8 cellular contexts compared by ENCODE assay signal in genomic region chr10:97445357-97445721, GRCh38. TPM values are rescaled to one million over a fixed set of nuclear protein-coding genes. Genes with fewer than 3 reads are reported as not detected.
A peak's percentile ranks its signal among the peaks of the same experiment; 100 is the strongest.
DNase-seq lines count a peak whose midpoint lies in the region; ATAC-seq and TF ChIP-seq lines count a peak whose summit lies in the region.

No MANE protein-coding gene starts in this region.

- H3K27ac Mint-ChIP-seq in activated naive CD4-positive, alpha-beta T cell treated with anti-CD3 and anti-CD28 coated beads, Interleukin-2, amount 50 U/mL, for 24 hours: peak overlapping the region; percentile 68
- peak overlapping the region; percentile 74 to 97 (median 95) for H3K27ac Mint-ChIP-seq in brain

- ATAC-seq in HG02870 (IDR thresholded peaks at IDR 0.05; ENCODE audit: unreplicated experiment): no peak

- no peaks in the 10 kb centered on the region for H3K9me3 ChIP-seq in uterus

- H3K36me3 Mint-ChIP-seq in activated naive CD4-positive, alpha-beta T cell treated with anti-CD3 and anti-CD28 coated beads, Interleukin-2, amount 50 U/mL, for 24 hours: peaks cover 10% of the 10 kb centered on the region
- peaks cover 21% of the 10 kb centered on the region for H3K36me3 Mint-ChIP-seq in brain

- H3K4me1 Mint-ChIP-seq in activated naive CD4-positive, alpha-beta T cell treated with anti-CD3 and anti-CD28 coated beads, Interleukin-2, amount 50 U/mL, for 24 hours: peaks cover 57% of the 10 kb centered on the region
- H3K4me1 Mint-ChIP-seq in brain: peaks cover 53% of the 10 kb centered on the region

- intact Hi-C loops in uterus (cut with DNase I; ENCODE audit: low total_unique reads): no loop called here

- TF ChIP-seq CTCF in brain (conservative IDR thresholded peaks at IDR 0.05): no peak
- no peak for TF ChIP-seq CTCF in uterus (IDR thresholded peaks at IDR 0.05)

- DNase-seq in activated naive CD4-positive, alpha-beta T cell (lab: John Stamatoyannopoulos, UW): no peak
- DNase-seq in lung microvascular endothelial cell (ENCODE audit: low read depth in 2 of 2) (peak; percentile 16 to 19), uterus (no peak), A172 (ENCODE audit: low spot score) (no peak)
- no peak for DNase-seq in effector CD4-positive, alpha-beta T cell

- no peaks in the 10 kb centered on the region for H3K27me3 Mint-ChIP-seq in activated naive CD4-positive, alpha-beta T cell treated with anti-CD3 and anti-CD28 coated beads, Interleukin-2, amount 50 U/mL, for 24 hours
- peaks cover 10% of the 10 kb centered on the region for H3K27me3 Mint-ChIP-seq in brain

- H3K27ac ChIP-seq in uterus: peak overlapping the region; percentile 68 to 70

- peak overlapping the region; percentile 65 to 88 for H3K4me3 ChIP-seq in uterus

- no peaks in the 10 kb centered on the region for H3K9me3 Mint-ChIP-seq in activated naive CD4-positive, alpha-beta T cell treated with anti-CD3 and anti-CD28 coated beads, Interleukin-2, amount 50 U/mL, for 24 hours
- H3K9me3 Mint-ChIP-seq in brain: peaks cover 0 to 8% (median 0%) of the 10 kb centered on the region in 5 experiments

- H3K4me3 Mint-ChIP-seq in activated naive CD4-positive, alpha-beta T cell treated with anti-CD3 and anti-CD28 coated beads, Interleukin-2, amount 50 U/mL, for 24 hours: peak overlapping the region; percentile 96
- H3K4me3 Mint-ChIP-seq in brain: peak overlapping the region; percentile 91 to 99 (median 98)

- TF ChIP-seq POLR2A in uterus (IDR thresholded peaks at IDR 0.05): no peak

- H3K27me3 ChIP-seq in uterus: no peaks in the 10 kb centered on the region

- no peaks in the 10 kb centered on the region for H3K4me1 ChIP-seq in uterus

- H3K36me3 ChIP-seq in uterus: no peaks in the 10 kb centered on the region

RNA-seq across cellular contexts. Expression of gene EXOSC1, which starts 0.5 kb away (rescaled TPM):
- 27.5 TPM for polyA plus RNA-seq in brain (ENCODE audit: insufficient read depth, low read depth, low replicate concordance)
- total RNA-seq in lung microvascular endothelial cell (20.6 and 23.1 TPM in 2 replicates), uterus (100 to 1,000 TPM in 1 of 4 donors, 10 to 100 TPM in 3; 26.7 to 349 (median 48.3) TPM)
- 101 and 116 TPM in 2 replicates for total RNA-seq in A172 (2014; rRNA removed; shearing (Covaris generic))

RNA-seq across cellular contexts. Expression of gene ZDHHC16, which starts 0.6 kb away (rescaled TPM):
- polyA plus RNA-seq in brain (ENCODE audit: insufficient read depth, low read depth, low replicate concordance): 27.2 TPM
- 21.6 and 26.2 TPM in 2 replicates for total RNA-seq in lung microvascular endothelial cell
- 10 to 100 TPM in 2 of 4 donors, 1 to 10 TPM in 2; 1.8 to 31.8 (median 19.0) TPM for total RNA-seq in uterus
- 85.5 and 108 TPM in 2 replicates for total RNA-seq in A172 (2014; rRNA removed; shearing (Covaris generic))

RNA-seq across cellular contexts. Expression of gene PGAM1, which starts 19.3 kb away (rescaled TPM):
- 278 TPM for polyA plus RNA-seq in brain (ENCODE audit: insufficient read depth, low read depth, low replicate concordance)
- 209 and 215 TPM in 2 replicates for total RNA-seq in lung microvascular endothelial cell
- total RNA-seq in uterus: 100 to 1,000 TPM; 106 to 142 (median 127) TPM
- total RNA-seq in A172 (2014; rRNA removed; shearing (Covaris generic)): 967 and 1,053 TPM in 2 replicates

RNA-seq across cellular contexts. Expression of gene RRP12, which starts 44.2 kb away (rescaled TPM):
- 21.0 TPM for polyA plus RNA-seq in brain (ENCODE audit: insufficient read depth, low read depth, low replicate concordance)
- 6.8 and 9.3 TPM in 2 replicates for total RNA-seq in lung microvascular endothelial cell
- 10 to 100 TPM; 14.8 to 27.6 (median 25.0) TPM for total RNA-seq in uterus
- 47.9 and 52.8 TPM in 2 replicates for total RNA-seq in A172 (2014; rRNA removed; shearing (Covaris generic))

RNA-seq across cellular contexts. Expression of gene MMS19, which starts 52.9 kb away (rescaled TPM):
- 43.3 TPM for polyA plus RNA-seq in brain (ENCODE audit: insufficient read depth, low read depth, low replicate concordance)
- total RNA-seq in lung microvascular endothelial cell (39.7 and 47.2 TPM in 2 replicates), uterus (10 to 100 TPM; 44.6 to 87.7 (median 73.7) TPM)
- 90.4 and 105 TPM in 2 replicates for total RNA-seq in A172 (2014; rRNA removed; shearing (Covaris generic))

Comparison
In these comparisons a context has a peak if more than half of its experiments do, and no peak if none do; other contexts are left out.
1. DNase-seq: peak in lung microvascular endothelial cell (2 of 2); none in activated naive CD4-positive, alpha-beta T cell (0 of 4), uterus (0 of 2), effector CD4-positive, alpha-beta T cell (single experiment) and A172 (single experiment).